Comparison of ENCODE assay signal across 1 cellular context in the genomic region with DNA sequence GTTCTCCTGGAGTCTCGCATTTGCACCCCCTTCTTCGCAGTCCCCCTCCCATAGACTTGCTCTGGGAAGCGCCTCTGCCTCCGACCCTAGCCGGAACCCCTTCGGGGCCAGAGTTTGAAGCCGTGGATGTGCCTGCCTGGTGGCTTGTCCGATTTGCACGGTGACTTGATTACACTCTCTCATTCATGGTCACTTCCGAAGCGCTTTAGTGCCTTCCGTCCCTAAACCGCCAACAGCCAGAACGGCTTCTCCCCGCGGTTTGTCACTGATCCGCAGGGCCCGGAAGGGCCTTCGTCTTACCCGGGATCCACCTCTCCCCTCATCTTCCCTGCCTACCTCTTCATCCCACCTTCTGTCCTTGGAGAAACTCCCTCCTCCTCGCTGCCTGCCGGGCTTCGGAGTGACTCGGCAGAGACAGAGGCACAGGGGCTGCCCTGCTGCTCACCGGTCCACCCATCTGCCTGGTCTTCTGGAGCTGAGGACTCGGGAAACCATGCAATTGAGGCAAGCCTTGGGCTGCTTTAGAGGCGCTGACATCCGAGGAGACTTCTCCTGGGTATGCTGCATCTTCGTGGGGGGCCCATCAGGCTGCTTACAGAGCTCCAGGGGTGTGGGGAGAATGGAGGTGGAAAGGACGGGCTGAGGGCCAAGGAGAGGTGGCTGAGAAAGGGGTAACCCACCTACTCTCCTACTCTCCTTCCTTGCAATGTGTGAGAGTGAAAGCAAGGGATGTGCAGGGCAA.
TF ChIP-seq lines count a peak whose summit lies in the region.

No MANE protein-coding gene starts in this region.

TF ChIP-seq in HEK293, 187 proteins besides CTCF, POLR2A, EP300 and RAD21 (continued from another document):
- no peak for TF ChIP-seq ZNF488 (tag by site-specific recombination; IDR thresholded peaks at IDR 0.05)
- TF ChIP-seq, protein P1, sequence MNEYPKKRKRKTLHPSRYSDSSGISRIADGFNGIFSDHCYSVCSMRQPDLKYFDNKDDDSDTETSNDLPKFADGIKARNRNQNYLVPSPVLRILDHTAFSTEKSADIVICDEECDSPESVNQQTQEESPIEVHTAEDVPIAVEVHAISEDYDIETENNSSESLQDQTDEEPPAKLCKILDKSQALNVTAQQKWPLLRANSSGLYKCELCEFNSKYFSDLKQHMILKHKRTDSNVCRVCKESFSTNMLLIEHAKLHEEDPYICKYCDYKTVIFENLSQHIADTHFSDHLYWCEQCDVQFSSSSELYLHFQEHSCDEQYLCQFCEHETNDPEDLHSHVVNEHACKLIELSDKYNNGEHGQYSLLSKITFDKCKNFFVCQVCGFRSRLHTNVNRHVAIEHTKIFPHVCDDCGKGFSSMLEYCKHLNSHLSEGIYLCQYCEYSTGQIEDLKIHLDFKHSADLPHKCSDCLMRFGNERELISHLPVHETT (tag by site-specific recombination; IDR thresholded peaks at IDR 0.05), result no peak
- no peak for TF ChIP-seq KLF1 (tag by site-specific recombination; IDR thresholded peaks at IDR 0.05)
- no peak for TF ChIP-seq ZNF211 (tag by site-specific recombination; IDR thresholded peaks at IDR 0.05; ENCODE audit: low read depth)
- 0 out of 2 replicates have a peak, but pooled peaks have one; percentile 51 for TF ChIP-seq ZNF76 (tag by site-specific recombination; IDR thresholded peaks at IDR 0.05; ENCODE audit: borderline replicate concordance, low read depth)
- peak; percentile 89 for TF ChIP-seq ZNF335 (tag by site-specific recombination; conservative IDR thresholded peaks at IDR 0.05)
- TF ChIP-seq ZBTB10 (tag by site-specific recombination; IDR thresholded peaks at IDR 0.05), result peak; percentile 4; the same call in 1 of the 2 replicates
- 0 out of 2 replicates have a peak, but pooled peaks have one; percentile 37 for TF ChIP-seq ZNF600 (tag by site-specific recombination; IDR thresholded peaks at IDR 0.05)
- TF ChIP-seq PRDM10 (tag by site-specific recombination; IDR thresholded peaks at IDR 0.05), result peak; percentile 43
- TF ChIP-seq ZFHX2 (tag by site-specific recombination; conservative IDR thresholded peaks at IDR 0.05), result peak; percentile 41; the same call in 1 of the 2 replicates
- TF ChIP-seq PRDM1 (tag by site-specific recombination; IDR thresholded peaks at IDR 0.05), result peak; percentile 86
- 0 out of 2 replicates have a peak, but pooled peaks have one; percentile 55 for TF ChIP-seq ZNF837 (tag by site-specific recombination; IDR thresholded peaks at IDR 0.05)
- peak; percentile 16 for TF ChIP-seq ZNF2 (tag by site-specific recombination; IDR thresholded peaks at IDR 0.05)
- TF ChIP-seq ZNF48 (tag by site-specific recombination; IDR thresholded peaks at IDR 0.05), result no peak
- TF ChIP-seq ZNF777 (tag by site-specific recombination; IDR thresholded peaks at IDR 0.05; ENCODE audit: borderline replicate concordance), result peak; percentile 48; the same call in 1 of the 2 replicates
- no peak for TF ChIP-seq WT1 (tag by site-specific recombination; IDR thresholded peaks at IDR 0.05)
- TF ChIP-seq SP7 (tag by site-specific recombination; IDR thresholded peaks at IDR 0.05), result no peak
- TF ChIP-seq GLIS2 (tag by site-specific recombination; IDR thresholded peaks at IDR 0.05), result peak; percentile 29; the same call in 1 of the 2 replicates
- TF ChIP-seq ZNF10 (tag by site-specific recombination; IDR thresholded peaks at IDR 0.05), result no peak
TF ChIP-seq in HEK293: peak in this region for 20.
